22 cellular contexts compared by ENCODE assay signal in genomic region chr3:106328224-106328623, GRCh38.
"Had no signal": no experiment of that assay in that cellular context is flagged by ENCODE, and none has a peak within 500 bp of the region (broad histone marks: within the 10 kb centered on the region; RNA-seq: fewer than 3 reads in every experiment).

No MANE protein-coding gene starts in this region.

- H3K36me3 ChIP-seq: left ventricle myocardium inferior, ovary, right atrium auricular region, right lobe of liver, tibial nerve, upper lobe of left lung, vagina had no signal

- H3K4me3 ChIP-seq: left ventricle myocardium inferior, lung, ovary, right atrium auricular region, right lobe of liver, smooth muscle cell, tibial nerve, upper lobe of left lung, vagina had no signal

- H3K4me2 ChIP-seq: smooth muscle cell had no signal

- H3K27ac ChIP-seq: left ventricle myocardium inferior, ovary, right atrium auricular region, right lobe of liver, tibial nerve, upper lobe of left lung, vagina had no signal

- DNase-seq: islet precursor cell; left ventricle myocardium inferior; mesendoderm; naive B cell; natural killer cell; nephron progenitor cell; ovary; right lobe of liver; stimulated activated CD4-positive, alpha-beta T cell treated with anti-CD3 and anti-CD28 coated beads, Interleukin-1b, Interleukin-23, amount 100 ng/mL, for 48 hours; stimulated activated CD4-positive, alpha-beta T cell treated with anti-CD3 and anti-CD28 coated beads, Interleukin-2, amount 100 ng/mL, for 48 hours; stimulated activated CD4-positive, alpha-beta T cell treated with anti-CD3 and anti-CD28 coated beads, Interleukin-4, amount 100 ng/mL, for 4 hours; stimulated activated CD8-positive, alpha-beta memory T cell treated with anti-CD3 and anti-CD28 coated beads, Interleukin-4, amount 100 ng/mL, for 48 hours; stimulated activated naive CD4-positive, alpha-beta T cell treated with Interleukin-2 at 50 U/mL for 16 hours; stimulated activated naive CD8-positive, alpha-beta T cell treated with anti-CD3 and anti-CD28 coated beads, Interleukin-15, amount 100 ng/mL, for 72 hours; substantia nigra; upper lobe of left lung had no signal

- H3K4me1 ChIP-seq: left ventricle myocardium inferior, right atrium auricular region, right lobe of liver, tibial nerve, vagina had no signal

- H3K27me3 ChIP-seq: ovary, right atrium auricular region, right lobe of liver, tibial nerve, upper lobe of left lung, vagina had no signal

- ATAC-seq: natural killer cell; right lobe of liver; stimulated activated memory B cell treated with anti-CD40 and anti-IgM and Interleukin-4, amounts not matched to agents 10 μg/mL and 1 μg/mL and 100 μg/mL, for 72 hours; stimulated activated naive CD8-positive, alpha-beta T cell treated with anti-CD3 and anti-CD28 coated beads, Interleukin-15, amount 100 ng/mL, for 72 hours had no signal
